ENCODE assay signal across 20 cellular contexts in the genomic region with DNA sequence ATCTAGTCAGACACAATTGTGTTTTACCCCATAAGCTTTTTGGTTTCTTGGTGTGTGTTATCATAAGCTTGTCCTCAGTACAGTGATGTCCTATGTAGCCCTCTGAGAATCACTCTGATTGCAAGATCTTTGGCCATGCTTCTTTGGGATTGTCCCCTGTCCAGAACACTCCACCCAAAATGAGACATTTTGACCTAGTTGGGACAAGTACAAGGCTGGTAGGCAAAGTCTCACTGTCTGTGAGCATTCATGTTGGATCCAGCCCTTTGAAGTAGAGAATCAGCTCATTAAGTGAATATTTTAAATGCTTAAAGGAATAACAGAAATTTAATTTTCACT. TPM values are rescaled to one million over a fixed set of nuclear protein-coding genes. Genes with fewer than 3 reads are reported as not detected.
A peak's percentile ranks its signal among the peaks of the same experiment; 100 is the strongest.
DNase-seq lines count a peak whose midpoint lies in the region; ATAC-seq, FAIRE-seq and TF ChIP-seq lines count a peak whose summit lies in the region.
"Had no signal": no experiment of that assay in that cellular context is flagged by ENCODE, and none has a peak within 500 bp of the region (broad histone marks: within the 10 kb centered on the region; RNA-seq: fewer than 3 reads in every experiment).

No MANE protein-coding gene starts in this region.

- no peak for ATAC-seq in CD4-positive, alpha-beta T cell (ENCODE audit: poor library complexity)
- ATAC-seq in HG02623 (IDR thresholded peaks at IDR 0.05; ENCODE audit: unreplicated experiment), result peak; percentile 8
- ATAC-seq in GM12878, result no peak; the same call in 2 of the 3 replicates
- no peak for ATAC-seq in GM21619 (IDR thresholded peaks at IDR 0.05; ENCODE audit: unreplicated experiment)
- no peak for ATAC-seq in GM21737 (IDR thresholded peaks at IDR 0.05; ENCODE audit: unreplicated experiment)
- ATAC-seq: GM23338, left colon, Panc1 had no signal

- H3K36me3 ChIP-seq in GM12878 (ENCODE audit: control insufficient read depth in 2 of 2, insufficient read depth in 2 of 2, low read length in 1 of 2), result no peaks in the 10 kb centered on the region
- no peaks in the 10 kb centered on the region for H3K36me3 ChIP-seq in trophoblast cell (ENCODE audit: control insufficient read depth in 1 of 2, insufficient read depth in 2 of 2, low read length in 2 of 2)
- H3K36me3 ChIP-seq: brain microvascular endothelial cell, pancreas had no signal

- H3K18ac ChIP-seq in trophoblast cell (ENCODE audit: low read length), result no peak overlapping the region

- H3K4me2 ChIP-seq in GM12878 (ENCODE audit: control insufficient read depth, insufficient read depth) (peak overlapping the region; percentile 76), trophoblast cell (ENCODE audit: low read length) (no peak overlapping the region)
- H3K4me2 ChIP-seq: GM23338 had no signal

- H2BK12ac ChIP-seq in trophoblast cell (ENCODE audit: low read length), result no peak overlapping the region

- H3K27me3 ChIP-seq in CD4-positive, alpha-beta T cell (ENCODE audit: control insufficient read depth, insufficient read depth, low read length), result no peaks in the 10 kb centered on the region
- H3K27me3 ChIP-seq in GM12878 (replicated peaks in 1 of 2; ENCODE audit: control insufficient read depth in 2 of 2, insufficient read depth in 2 of 2, low read length in 1 of 2) (no peaks in the 10 kb centered on the region), trophoblast cell (ENCODE audit: insufficient read depth, low read length) (no peaks in the 10 kb centered on the region)
- H3K27me3 ChIP-seq: brain microvascular endothelial cell, pancreas had no signal

- POLR2A ChIA-PET in CD4-positive, alpha-beta T cell (lab: Charles Lee), result interaction anchor here (0.6 kb wide), 1 partner anchor 13 kb away, joined by 3 read pairs; no protein-coding TSS in a partner anchor
- POLR2A ChIA-PET in GM12878 (lab: Charles Lee), result interaction anchor here (1.4 kb wide), 1 partner anchor 9 kb away, joined by 7 read pairs; no protein-coding TSS in a partner anchor

- no peak overlapping the region for H2BK120ac ChIP-seq in trophoblast cell (ENCODE audit: insufficient read depth, low read length, poor library complexity)

- RAD21 ChIA-PET in GM12878 (lab: Charles Lee; ENCODE audit: unreplicated experiment), result interaction anchor here (1.1 to 3.0 kb wide), 2 partner anchors 9 to 59 kb away, joined by 6 to 12 read pairs; no protein-coding TSS in a partner anchor

- no peak for TF ChIP-seq EP300 in GM12878 (IDR thresholded peaks at IDR 0.05; ENCODE audit: borderline replicate concordance in 1 of 2, control insufficient read depth in 1 of 2, low read depth in 2 of 2, low read length in 2 of 2)

- no peak overlapping the region for H3K27ac ChIP-seq in CD4-positive, alpha-beta T cell (ENCODE audit: low read depth, low read length)
- H3K27ac ChIP-seq in GM12878 (ENCODE audit: control insufficient read depth, insufficient read depth), result peak overlapping the region; percentile 43
- no peak overlapping the region for H3K27ac ChIP-seq in trophoblast cell (ENCODE audit: low read depth, low read length)
- H3K27ac ChIP-seq: pancreas, VCaP had no signal

- intact Hi-C loops in CD4-positive, alpha-beta T cell (cut with DNase I, micrococcal nuclease), result no loop called here
- intact Hi-C loops in GM12878 (cut with micrococcal nuclease; ENCODE audit: unreplicated experiment), result no loop called here

- FAIRE-seq in GM12878 (lab: Jason Lieb, UNC) (no peak), frontal cortex (lab: Jason Lieb, UNC) (no peak)

- no peaks in the 10 kb centered on the region for H3K27me3 Mint-ChIP-seq in CD4-positive, alpha-beta T cell

- H3K4me1 Mint-ChIP-seq in CD4-positive, alpha-beta T cell (ENCODE audit: low read depth), result peaks cover 82% of the 10 kb centered on the region
- H3K4me1 Mint-ChIP-seq: GM23338 had no signal

- H2AFZ ChIP-seq in GM12878 (ENCODE audit: control insufficient read depth, low read depth, low read length) (no peak overlapping the region), trophoblast cell (ENCODE audit: insufficient read depth, low read length, poor library complexity) (no peak overlapping the region)
- H2AFZ ChIP-seq: GM23338 had no signal

- no peak overlapping the region for H3K14ac ChIP-seq in trophoblast cell (ENCODE audit: low read length)

- in situ Hi-C loops in GM12878 (cut with MboI), result no loop called here

- H3K9me3 ChIP-seq in CD4-positive, alpha-beta T cell (ENCODE audit: control insufficient read depth, low read length), result no peaks in the 10 kb centered on the region
- H3K9me3 ChIP-seq in GM12878 (replicated peaks; ENCODE audit: control insufficient read depth, insufficient read depth, low read length), result no peaks in the 10 kb centered on the region; the same call in 2 of the 3 replicates
- no peaks in the 10 kb centered on the region for H3K9me3 ChIP-seq in trophoblast cell (ENCODE audit: insufficient read depth, low read depth, low read length)
- H3K9me3 ChIP-seq: pancreas had no signal

- peaks cover 28% of the 10 kb centered on the region for H3K79me2 ChIP-seq in GM12878 (ENCODE audit: control insufficient read depth, insufficient read depth, low read length)
- no peaks in the 10 kb centered on the region for H3K79me2 ChIP-seq in trophoblast cell (ENCODE audit: control insufficient read depth, insufficient read depth, low read length, poor library complexity)

- H3K4me1 ChIP-seq in GM12878 (ENCODE audit: control insufficient read depth, insufficient read depth, low read length) (peaks cover 21% of the 10 kb centered on the region; the same call in 1 of the 2 replicates), trophoblast cell (ENCODE audit: control insufficient read depth in 1 of 2, insufficient read depth in 2 of 2, low read length in 2 of 2) (no peaks in the 10 kb centered on the region)
- H3K4me1 ChIP-seq: pancreas had no signal

- peak overlapping the region; percentile 53 for H3K23ac ChIP-seq in trophoblast cell (ENCODE audit: low read length)

- no peak overlapping the region for H4K12ac ChIP-seq in trophoblast cell (ENCODE audit: low read depth, low read length)

- TF ChIP-seq CTCF in CD4-positive, alpha-beta T cell (IDR thresholded peaks at IDR 0.05), result no peak
- no peak for TF ChIP-seq CTCF in GM12878 (IDR thresholded peaks at IDR 0.05 in 2 of 3, conservative IDR thresholded peaks at IDR 0.05 in 1 of 3; ENCODE audit: control insufficient read depth in 2 of 3, extremely low read depth in 1 of 3, insufficient read depth in 1 of 3, low read depth in 3 of 3, low read length in 3 of 3)

- TF ChIP-seq POLR2A in GM12878 (IDR thresholded peaks at IDR 0.05; ENCODE audit: low read depth, low read length), result no peak

- H3K36me3 Mint-ChIP-seq in CD4-positive, alpha-beta T cell (ENCODE audit: low read depth), result no peaks in the 10 kb centered on the region

- no TSS peak for BruUV-seq in GM12878 (replicated peaks; lab: Mats Ljungman, UMichigan)

- H3K4me3 ChIP-seq in GM12878 (no peak overlapping the region), trophoblast cell (ENCODE audit: low read depth, low read length) (no peak overlapping the region)
- H3K4me3 ChIP-seq: GM23338, pancreas had no signal

- TF ChIP-seq RAD21 in GM12878 (IDR thresholded peaks at IDR 0.05; ENCODE audit: insufficient read depth, low read depth, low read length), result no peak

- no peak overlapping the region for H2AK5ac ChIP-seq in trophoblast cell (ENCODE audit: low read length)

- DNase-seq in CD4-positive, alpha-beta T cell, result no peak
- DNase-seq in GM12878 (ENCODE audit: low read depth, low spot score) (no peak), trophoblast cell (no peak), frontal cortex (ENCODE audit: low spot score in 2 of 2) (no peak), DMS53 (lab: John Stamatoyannopoulos, UW) (no peak)
- DNase-seq: activated CD8-positive, alpha-beta memory T cell treated with anti-CD3 and anti-CD28 coated beads for 24 hours; activated gamma-delta T cell; AML-193; DMS153; left colon; NCI-H2081 treated with DMSO at 0.1 percent for 48 hours; NCI-H526 treated with DMSO at 0.1 percent for 48 hours; pancreas had no signal

- H3K9ac ChIP-seq in GM12878 (ENCODE audit: control insufficient read depth, insufficient read depth, low read length) (no peak overlapping the region), trophoblast cell (ENCODE audit: low read length) (no peak overlapping the region)

- no peak overlapping the region for H4K91ac ChIP-seq in trophoblast cell (ENCODE audit: low read depth, low read length)

- CTCF ChIA-PET in CD4-positive, alpha-beta T cell (lab: Charles Lee), result no interaction called here
- CTCF ChIA-PET in GM12878 (lab: Yijun Ruan, JAX), result interaction anchor here (0.6 to 1.5 kb wide), 5 partner anchors 9 to 59 kb away, joined by 3 to 7 read pairs (median 3); partner anchors contain the start of gene PCGF5

- H3K79me1 ChIP-seq in trophoblast cell (ENCODE audit: low read length), result no peaks in the 10 kb centered on the region

- no peaks in the 10 kb centered on the region for H4K20me1 ChIP-seq in GM12878 (ENCODE audit: control insufficient read depth, insufficient read depth)

- no peak overlapping the region for H4K8ac ChIP-seq in trophoblast cell (ENCODE audit: low read depth, low read length)

- SMC1A ChIA-PET in GM12878 (lab: Charles Lee; ENCODE audit: uncharacterized antibody, unreplicated experiment), result interaction anchor here (0.7 to 2.0 kb wide), 6 partner anchors 10 to 280 kb away, joined by 3 to 15 read pairs (median 4); no protein-coding TSS in a partner anchor

- peaks cover 3% of the 10 kb centered on the region for H3K9me3 Mint-ChIP-seq in CD4-positive, alpha-beta T cell
- H3K9me3 Mint-ChIP-seq: GM23338 had no signal

- H3K27ac Mint-ChIP-seq in CD4-positive, alpha-beta T cell, result peak overlapping the region; percentile 26
- H3K27ac Mint-ChIP-seq: GM23338 had no signal

- H2BK5ac ChIP-seq in trophoblast cell (ENCODE audit: low read depth, low read length, poor library complexity), result no peak overlapping the region

- no peak overlapping the region for H3K4me3 Mint-ChIP-seq in CD4-positive, alpha-beta T cell
- H3K4me3 Mint-ChIP-seq: GM23338 had no signal

- no peak overlapping the region for H3K4ac ChIP-seq in trophoblast cell (ENCODE audit: low read depth, low read length)

RNA-seq across cellular contexts. Expression of gene PCGF5, which starts 28.9 kb away (rescaled TPM):
- total RNA-seq in CD4-positive, alpha-beta T cell, result 10 to 100 TPM; 57.7 to 58.4 TPM
- 117 and 119 TPM in 2 replicates for total RNA-seq in GM12878 (2013; cell fraction: nucleolus; rRNA removed)
- total RNA-seq in GM12878 (2014; rRNA removed) (45.2 and 59.2 TPM in 2 replicates), GM12878 (2014; rRNA removed; fragmentation: Illumina TruSeq; extraction: Trizol) (56.2 and 57.1 TPM in 2 replicates), GM12878 (2021) (40.2 and 43.0 TPM in 2 replicates), frontal cortex (15.5 TPM)
- 43.6 TPM for polyA plus RNA-seq in GM12878 (2011; ENCODE audit: low read depth)
- polyA plus RNA-seq in GM12878 (2011; rRNA removed) (67.8 and 98.9 TPM in 2 replicates), GM12878 (2014; fragmentation: Illumina TruSeq; extraction: Trizol) (79.7 and 95.7 TPM in 2 replicates), GM12878 (2014; fragmentation: Nextera tagmentation; extraction: Ambion mirVana) (10 to 100 TPM; 33.2 to 35.0 TPM), GM12878 (2014; rRNA removed) (37.4 and 38.3 TPM in 2 replicates), GM12878 (2016; fragmentation: Nextera tagmentation; extraction: Ambion mirVana) (10 to 100 TPM; 56.3 to 56.5 TPM)
- polyA plus RNA-seq in GM12878 (2011; cell fraction: cytosol; rRNA removed), result 40.4 and 54.6 TPM in 2 replicates
- polyA plus RNA-seq in GM12878 (2011; cell fraction: nucleus; rRNA removed), result 21.2 and 24.9 TPM in 2 replicates
- 39.6 and 44.8 TPM in 2 replicates for polyA plus RNA-seq in GM12878 (2012)
- 51.4 and 75.5 TPM in 2 replicates for polyA minus RNA-seq in GM12878 (2011; rRNA and poly(A)+ RNA removed)
- 14.9 and 17.8 TPM in 2 replicates for polyA minus RNA-seq in GM12878 (2011; cell fraction: cytosol; rRNA and poly(A)+ RNA removed)
- 48.5 and 61.0 TPM in 2 replicates for polyA minus RNA-seq in GM12878 (2011; cell fraction: nucleus; rRNA and poly(A)+ RNA removed)
- 6.8 and 7.2 TPM in 2 replicates for polyA plus RNA-seq in trophoblast cell (2013)
